In the genomic region with DNA sequence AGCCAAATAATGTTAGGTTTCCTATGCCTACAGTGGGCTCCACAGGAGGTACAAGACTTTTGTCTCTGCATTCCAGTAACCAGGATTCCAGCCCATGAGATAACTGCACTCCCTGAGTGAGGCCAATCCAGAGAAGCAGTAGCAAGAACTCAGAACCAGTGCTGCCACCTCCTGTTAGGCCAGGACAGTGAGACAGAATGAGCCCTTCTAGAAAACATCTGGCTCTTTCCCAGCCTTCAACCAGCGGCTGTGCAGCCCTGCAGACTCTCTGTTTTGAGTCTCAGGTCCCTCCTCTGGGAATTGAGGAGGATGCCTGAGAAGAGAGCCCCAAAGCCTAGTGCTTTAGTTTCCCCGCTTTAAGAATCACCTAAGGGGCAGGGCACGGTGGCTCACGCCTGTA, we compare ENCODE assay signal across 14 cellular contexts. TPM values are rescaled to one million over a fixed set of nuclear protein-coding genes. Genes with fewer than 3 reads are reported as not detected.
A peak's percentile ranks its signal among the peaks of the same experiment; 100 is the strongest.
DNase-seq lines count a peak whose midpoint lies in the region; ATAC-seq and TF ChIP-seq lines count a peak whose summit lies in the region.
"Had no signal": no experiment of that assay in that cellular context is flagged by ENCODE, and none has a peak within 500 bp of the region (broad histone marks: within the 10 kb centered on the region; RNA-seq: fewer than 3 reads in every experiment).

No MANE protein-coding gene starts in this region.

- no peak overlapping the region for H3K56ac ChIP-seq in H9 (ENCODE audit: insufficient read length, low read depth, low read length)

- H4K20me1 ChIP-seq in H9 (ENCODE audit: control insufficient read depth, insufficient read depth, insufficient read length) = no peaks in the 10 kb centered on the region

- no peaks in the 10 kb centered on the region for H3K27me3 Mint-ChIP-seq in Caco-2 (ENCODE audit: insufficient read depth, unreplicated experiment)
- H3K27me3 Mint-ChIP-seq in H9 (ENCODE audit: low read depth) = no peaks in the 10 kb centered on the region
- H3K27me3 Mint-ChIP-seq in CD8-positive, alpha-beta memory T cell = no peaks in the 10 kb centered on the region

- no peak overlapping the region for H2AFZ ChIP-seq in H9 (ENCODE audit: low read length)

- no peak overlapping the region for H3K23ac ChIP-seq in H9 (ENCODE audit: insufficient read length, low read depth, low read length)

- H4K8ac ChIP-seq in H9 (replicated peaks; ENCODE audit: insufficient read length, low read depth, low read length) = no peak overlapping the region

- intact Hi-C loops in Caco-2 (cut with micrococcal nuclease; ENCODE audit: unreplicated experiment) (loop anchor here (1.0 to 2.0 kb wide), 2 partner anchors 24 to 30 kb away; no protein-coding TSS in a partner anchor), vagina (cut with DNase I) (no loop called here)

- no peak overlapping the region for H2BK15ac ChIP-seq in H9 (ENCODE audit: low read depth, low read length)

- H3K9ac ChIP-seq in H9 (ENCODE audit: extremely low read depth, insufficient read length, low read length) = no peak overlapping the region

- H3K9me3 ChIP-seq in Caco-2 (no peaks in the 10 kb centered on the region), H9 (ENCODE audit: control insufficient read depth, low read depth, low read length) (no peaks in the 10 kb centered on the region), vagina (no peaks in the 10 kb centered on the region)
- H3K9me3 ChIP-seq in CD8-positive, alpha-beta memory T cell (ENCODE audit: low read length) = no peaks in the 10 kb centered on the region
- H3K9me3 ChIP-seq: neutrophil had no signal

- no TSS peak for BruUV-seq in Caco-2 (replicated peaks; lab: Mats Ljungman, UMichigan)

- H3K4me2 ChIP-seq in H9 (ENCODE audit: insufficient read depth, insufficient read length, low read length) = no peak overlapping the region

- POLR2A ChIA-PET in Caco-2 (lab: Charles Lee) = no interaction called here
- POLR2A ChIA-PET in CD8-positive, alpha-beta memory T cell (lab: Charles Lee) = no interaction called here

- H3K27ac Mint-ChIP-seq in Caco-2 (ENCODE audit: unreplicated experiment) (no peak overlapping the region), H9 (no peak overlapping the region)
- H3K27ac Mint-ChIP-seq in CD8-positive, alpha-beta memory T cell = no peak overlapping the region

- H3K79me1 ChIP-seq in H9 (ENCODE audit: insufficient read depth, low read depth, low read length, poor library complexity, severe bottlenecking) = no peaks in the 10 kb centered on the region

- H3K79me2 ChIP-seq in H9 (ENCODE audit: insufficient read depth, low read length) = no peaks in the 10 kb centered on the region

- H3K27ac ChIP-seq in H9 (ENCODE audit: insufficient read length, low read depth, low read length) (no peak overlapping the region), vagina (no peak overlapping the region)
- H3K27ac ChIP-seq in CD8-positive, alpha-beta memory T cell (ENCODE audit: low read depth, low read length) = no peak overlapping the region
- H3K27ac ChIP-seq: neutrophil had no signal

- no peak overlapping the region for H4K91ac ChIP-seq in H9 (ENCODE audit: insufficient read length, low read depth, low read length)

- CTCF ChIA-PET in Caco-2 (lab: Charles Lee) = no interaction called here
- CTCF ChIA-PET in CD8-positive, alpha-beta memory T cell (lab: Charles Lee) = no interaction called here

- H3K4me1 Mint-ChIP-seq in Caco-2 (ENCODE audit: low read depth, unreplicated experiment) = no peaks in the 10 kb centered on the region
- no peaks in the 10 kb centered on the region for H3K4me1 Mint-ChIP-seq in H9
- H3K4me1 Mint-ChIP-seq in CD8-positive, alpha-beta memory T cell = peaks cover 0 to 3% (median 0%) of the 10 kb centered on the region in 3 donors

- no peak overlapping the region for H2BK20ac ChIP-seq in H9 (ENCODE audit: low read depth, low read length, poor library complexity, severe bottlenecking)

- H3K18ac ChIP-seq in H9 (ENCODE audit: insufficient read length, low read depth, low read length) = no peak overlapping the region

- H3K4ac ChIP-seq in H9 (ENCODE audit: low read depth, low read length) = no peak overlapping the region

- TF ChIP-seq CTCF in Caco-2 (IDR thresholded peaks at IDR 0.05; ENCODE audit: insufficient read depth in 1 of 2, low read depth in 1 of 2, low read length in 1 of 2, severe bottlenecking in 1 of 2, unreplicated experiment in 1 of 2) = peak; percentile 25 to 31
- TF ChIP-seq CTCF in H9 (conservative IDR thresholded peaks at IDR 0.05) = peak; percentile 61
- TF ChIP-seq CTCF in vagina (IDR thresholded peaks at IDR 0.05) = no peak

- H2AK5ac ChIP-seq in H9 (ENCODE audit: insufficient read length, low read length) = no peak overlapping the region

- no peak overlapping the region for H2BK5ac ChIP-seq in H9 (ENCODE audit: insufficient read length, low read length)

- ATAC-seq in GM18858 (IDR thresholded peaks at IDR 0.05; ENCODE audit: unreplicated experiment) = no peak

- no peak overlapping the region for H2BK120ac ChIP-seq in H9 (ENCODE audit: low read depth, low read length, poor library complexity, severe bottlenecking)

- H3K9me3 Mint-ChIP-seq in Caco-2 (ENCODE audit: unreplicated experiment) = no peaks in the 10 kb centered on the region
- no peaks in the 10 kb centered on the region for H3K9me3 Mint-ChIP-seq in H9
- H3K9me3 Mint-ChIP-seq in CD8-positive, alpha-beta memory T cell = no peaks in the 10 kb centered on the region

- no peaks in the 10 kb centered on the region for H3K4me1 ChIP-seq in Caco-2
- no peaks in the 10 kb centered on the region for H3K4me1 ChIP-seq in H9 (ENCODE audit: insufficient read depth, low read length)
- no peaks in the 10 kb centered on the region for H3K4me1 ChIP-seq in CD8-positive, alpha-beta memory T cell (ENCODE audit: insufficient read depth, low read length)
- H3K4me1 ChIP-seq in vagina = no peaks in the 10 kb centered on the region

- H3K27me3 ChIP-seq in Caco-2 (replicated peaks; ENCODE audit: control insufficient read depth, insufficient read depth, low read length) = no peaks in the 10 kb centered on the region
- H3K27me3 ChIP-seq in H9 (ENCODE audit: insufficient read depth, low read length) = no peaks in the 10 kb centered on the region
- H3K27me3 ChIP-seq in CD8-positive, alpha-beta memory T cell (ENCODE audit: insufficient read depth, low read length, poor library complexity, severe bottlenecking) = no peaks in the 10 kb centered on the region
- H3K27me3 ChIP-seq in vagina = no peaks in the 10 kb centered on the region
- H3K27me3 ChIP-seq: neutrophil had no signal

- H3K4me3 Mint-ChIP-seq in Caco-2 (ENCODE audit: unreplicated experiment) = no peak overlapping the region
- H3K4me3 Mint-ChIP-seq in H9 = no peak overlapping the region
- H3K4me3 Mint-ChIP-seq in CD8-positive, alpha-beta memory T cell = no peak overlapping the region

- H3K4me3 ChIP-seq in Caco-2 (ENCODE audit: low read depth, low read length) = no peak overlapping the region
- H3K4me3 ChIP-seq in CD8-positive, alpha-beta memory T cell (ENCODE audit: low read length) = no peak overlapping the region
- H3K4me3 ChIP-seq in vagina = no peak overlapping the region

- no peak for TF ChIP-seq POLR2A in vagina (IDR thresholded peaks at IDR 0.05)

- H3K36me3 Mint-ChIP-seq in Caco-2 (ENCODE audit: insufficient read depth, unreplicated experiment) (no peaks in the 10 kb centered on the region), H9 (ENCODE audit: insufficient read depth in 1 of 3, low read depth in 3 of 3) (no peaks in the 10 kb centered on the region; a peak in 1 of 7 replicates)
- peaks cover 5 to 8% (median 6%) of the 10 kb centered on the region in 3 donors for H3K36me3 Mint-ChIP-seq in CD8-positive, alpha-beta memory T cell

- no peaks in the 10 kb centered on the region for H3K23me2 ChIP-seq in H9 (ENCODE audit: insufficient read length, low read depth, low read length, poor library complexity, severe bottlenecking)

- DNase-seq in Caco-2 (peak; percentile 56 to 60), H9 (peak; percentile 74), SW 1271 (lab: John Stamatoyannopoulos, UW) (peak; percentile 11 to 70), inferior parietal cortex (ENCODE audit: extremely low spot score) (peak; percentile 22), vagina (ENCODE audit: extremely low spot score in 2 of 2) (no peak)
- no peak for DNase-seq in activated effector memory CD4-positive, alpha-beta T cell treated with Interleukin-2 at 50 U/mL for 16 hours
- no peak for DNase-seq in CD8-positive, alpha-beta memory T cell
- DNase-seq: activated CD4-positive, CD25-positive, alpha-beta regulatory T cell treated with anti-CD3 and anti-CD28 coated beads, Interleukin-2, amount 50 U/mL, for 72 hours; activated naive CD4-positive, alpha-beta T cell treated with anti-CD3 and anti-CD28 coated beads, Interleukin-2, amount 50 U/mL, for 16 hours; DMS153; effector memory CD4-positive, alpha-beta T cell; OCI-M1 had no signal

- WGBS in H9 (ENCODE audit: extremely low coverage, insufficient read length, low lambda C conversion rate) = no CpG with 5 or more reads among the region's 4 CpGs

- no peak overlapping the region for H4K5ac ChIP-seq in H9 (ENCODE audit: insufficient read length, low read depth, low read length)

- H3K14ac ChIP-seq in H9 (ENCODE audit: insufficient read depth, low read length) = no peak overlapping the region

- H3K36me3 ChIP-seq in Caco-2 (ENCODE audit: control insufficient read depth, insufficient read depth, low read length) (no peaks in the 10 kb centered on the region), vagina (no peaks in the 10 kb centered on the region)
- H3K36me3 ChIP-seq in CD8-positive, alpha-beta memory T cell (ENCODE audit: insufficient read depth, low read length) = no peaks in the 10 kb centered on the region

- no peak overlapping the region for H3T11ph ChIP-seq in H9 (ENCODE audit: low read length)

- no peak overlapping the region for H2BK12ac ChIP-seq in H9 (ENCODE audit: insufficient read length, low read depth, low read length)

RNA-seq across cellular contexts. Expression of a gene that starts 44.2 kb away (rescaled TPM):
- 3.0 and 3.3 TPM in 2 replicates for total RNA-seq in Caco-2 (2022)
- 3.8 and 4.5 TPM in 2 replicates for total RNA-seq in H9 (2021)
- 100 to 1,000 TPM; 146 to 147 TPM for total RNA-seq in CD8-positive, alpha-beta memory T cell
- 84.0 TPM for polyA plus RNA-seq in CD8-positive, alpha-beta memory T cell
- 34.1 TPM for total RNA-seq in vagina

RNA-seq across cellular contexts. Expression of a gene that starts 57.3 kb away (rescaled TPM):
- 47.4 and 48.6 TPM in 2 replicates for total RNA-seq in Caco-2 (2022)
- total RNA-seq in H9 (2021) = 34.2 and 35.7 TPM in 2 replicates
- 10 to 100 TPM; 42.2 to 46.6 TPM for total RNA-seq in CD8-positive, alpha-beta memory T cell
- 18.3 TPM for polyA plus RNA-seq in CD8-positive, alpha-beta memory T cell
- total RNA-seq in vagina = 41.7 TPM

Comparison
In these comparisons a context has a peak if more than half of its experiments do, and no peak if none do; other contexts are left out.
1. DNase-seq: peak in Caco-2 (2 of 2), H9 (single experiment), SW 1271 (2 of 2) and inferior parietal cortex (single experiment); none in activated effector memory CD4-positive, alpha-beta T cell treated with Interleukin-2 at 50 U/mL for 16 hours (single experiment), CD8-positive, alpha-beta memory T cell (0 of 5) and vagina (0 of 2).
2. CTCF ChIP-seq: peak in Caco-2 (2 of 2) and H9 (single experiment); none in vagina (0 of 3).